ENCODE assay signal across 16 cellular contexts in the genomic region with DNA sequence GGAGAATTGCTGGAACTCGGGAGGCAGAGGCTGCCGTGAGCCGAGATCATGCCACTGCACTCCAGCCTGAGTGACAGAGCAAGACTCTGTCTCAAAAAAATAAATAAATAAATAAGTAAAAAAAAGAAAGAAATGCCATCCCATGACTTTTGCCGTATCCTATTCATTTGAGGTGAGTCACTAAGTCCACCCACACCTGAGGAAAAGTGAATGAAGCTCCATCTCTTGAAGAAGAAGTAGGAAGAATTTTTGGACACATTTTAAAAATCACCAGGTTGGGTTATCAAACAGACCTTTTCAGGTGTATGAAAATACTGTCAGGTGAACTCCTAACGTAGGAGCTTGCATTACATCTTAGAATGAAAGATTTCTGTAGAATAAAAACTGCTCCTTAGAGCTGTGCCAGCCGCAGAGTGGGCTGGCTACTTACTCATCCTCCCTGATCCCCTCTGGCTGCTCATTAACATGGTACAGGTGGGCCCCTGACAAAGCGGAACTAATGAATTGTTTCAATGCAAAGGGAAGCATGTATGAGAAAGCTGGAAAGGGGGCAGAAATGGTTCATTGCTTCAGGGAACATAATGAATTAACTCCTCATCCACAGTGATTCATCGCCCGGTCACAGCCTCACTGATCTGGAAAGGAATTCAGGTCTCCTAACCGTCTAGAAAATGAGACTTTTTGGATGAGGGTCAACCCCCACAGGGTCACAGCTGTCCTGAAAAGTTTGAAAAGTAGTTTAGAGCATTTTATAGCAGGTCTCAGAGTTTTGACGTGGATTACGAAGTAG.
DNase-seq lines count a peak whose midpoint lies in the region; ATAC-seq and TF ChIP-seq lines count a peak whose summit lies in the region.
"Had no signal": no experiment of that assay in that cellular context is flagged by ENCODE, and none has a peak within 500 bp of the region (broad histone marks: within the 10 kb centered on the region; RNA-seq: fewer than 3 reads in every experiment).

No MANE protein-coding gene starts in this region.

- peak overlapping the region; percentile 4; the same call in 1 of the 2 replicates for H3K27ac ChIP-seq in SJSA1
- H3K27ac ChIP-seq: colonic mucosa, sigmoid colon, upper lobe of left lung had no signal

- H3K36me3 ChIP-seq in SJSA1, result no peaks in the 10 kb centered on the region
- no peaks in the 10 kb centered on the region for H3K36me3 ChIP-seq in skeletal muscle satellite cell (ENCODE audit: insufficient read depth, low read length)
- H3K36me3 ChIP-seq: colonic mucosa, sigmoid colon, upper lobe of left lung had no signal

- H3K4me1 Mint-ChIP-seq in activated CD8-positive, alpha-beta T cell treated with anti-CD3 and anti-CD28 coated beads for 36 hours (ENCODE audit: low read depth), result peaks cover 6% of the 10 kb centered on the region

- H3K9me3 Mint-ChIP-seq in activated CD8-positive, alpha-beta T cell treated with anti-CD3 and anti-CD28 coated beads for 36 hours, result no peaks in the 10 kb centered on the region

- DNase-seq in H4 (ENCODE audit: low spot score) (peak; percentile 43), SJSA1 (ENCODE audit: low read depth in 1 of 2, low spot score in 2 of 2) (peak; percentile 62 to 69), fibroblast of the aortic adventitia (ENCODE audit: low read depth) (peak; percentile 76), DMS 273 (lab: John Stamatoyannopoulos, UW; ENCODE audit: unreplicated experiment) (no peak), NCI-H1694 treated with DMSO at 0.1 percent for 48 hours (lab: John Stamatoyannopoulos, UW) (no peak)
- no peak for DNase-seq in activated CD8-positive, alpha-beta T cell treated with anti-CD3 and anti-CD28 coated beads for 36 hours
- DNase-seq in stimulated activated CD4-positive, alpha-beta T cell treated with anti-CD3 and anti-CD28 coated beads, Interleukin-15, amount 100 ng/mL, for 24 hours, result no peak
- DNase-seq: colonic mucosa, KG1, SHP77 treated with DMSO at 0.1 percent for 48 hours, sigmoid colon, upper lobe of left lung had no signal

- no peak overlapping the region for H3K27ac Mint-ChIP-seq in activated CD8-positive, alpha-beta T cell treated with anti-CD3 and anti-CD28 coated beads for 36 hours
- H3K27ac Mint-ChIP-seq: activated T-helper 2 cell treated with anti-CD3 and anti-CD28 coated beads, Interferon-gamma antibody, Interleukin-2, Interleukin-4, amounts not matched to agents 10 μg/mL and 5 μg/mL and 100 μg/mL, durations not matched to agents 14 hours and 24 hours and 36 hours; mesothelial cell of epicardium had no signal

- H3K27me3 Mint-ChIP-seq in activated CD8-positive, alpha-beta T cell treated with anti-CD3 and anti-CD28 coated beads for 36 hours, result no peaks in the 10 kb centered on the region

- no peak for TF ChIP-seq CTCF in fibroblast of the aortic adventitia (IDR thresholded peaks at IDR 0.05; ENCODE audit: insufficient read depth, low read length)
- TF ChIP-seq CTCF in activated CD8-positive, alpha-beta T cell treated with anti-CD3 and anti-CD28 coated beads for 36 hours (IDR thresholded peaks at IDR 0.05), result no peak

- CTCF ChIA-PET in activated CD8-positive, alpha-beta T cell treated with anti-CD3 and anti-CD28 coated beads for 36 hours (lab: Charles Lee), result no interaction called here

- H3K4me1 ChIP-seq in SJSA1 (replicated peaks) (peaks cover 58% of the 10 kb centered on the region), skeletal muscle satellite cell (ENCODE audit: control insufficient read depth, insufficient read depth, low read length) (peaks cover 55% of the 10 kb centered on the region)
- H3K4me1 ChIP-seq: colonic mucosa, sigmoid colon had no signal

- no peak for ATAC-seq in activated CD8-positive, alpha-beta T cell treated with anti-CD3 and anti-CD28 coated beads for 36 hours
- ATAC-seq: activated CD4-positive, CD25-positive, alpha-beta regulatory T cell treated with anti-CD3 and anti-CD28 coated beads, Interleukin-2, amount 50 U/mL, for 24 hours had no signal

- no peak overlapping the region for H3K4me3 Mint-ChIP-seq in activated CD8-positive, alpha-beta T cell treated with anti-CD3 and anti-CD28 coated beads for 36 hours
- H3K4me3 Mint-ChIP-seq: mesothelial cell of epicardium had no signal

- no peaks in the 10 kb centered on the region for H3K36me3 Mint-ChIP-seq in activated CD8-positive, alpha-beta T cell treated with anti-CD3 and anti-CD28 coated beads for 36 hours (ENCODE audit: low read depth)
- H3K36me3 Mint-ChIP-seq: mesothelial cell of epicardium had no signal

- H3K27me3 ChIP-seq in SJSA1 (replicated peaks) (no peaks in the 10 kb centered on the region), skeletal muscle satellite cell (ENCODE audit: control insufficient read depth, insufficient read depth, low read length) (no peaks in the 10 kb centered on the region)
- H3K27me3 ChIP-seq: colonic mucosa, sigmoid colon, upper lobe of left lung had no signal

- no peak overlapping the region for H3K9ac ChIP-seq in skeletal muscle satellite cell (ENCODE audit: low read depth, low read length)

- POLR2A ChIA-PET in activated CD8-positive, alpha-beta T cell treated with anti-CD3 and anti-CD28 coated beads for 36 hours (lab: Charles Lee), result no interaction called here

- intact Hi-C loops in activated CD8-positive, alpha-beta T cell treated with anti-CD3 and anti-CD28 coated beads for 36 hours (cut with micrococcal nuclease), result no loop called here

- H3K9me3 ChIP-seq in SJSA1 (replicated peaks) (no peaks in the 10 kb centered on the region), skeletal muscle satellite cell (replicated peaks; ENCODE audit: low read length) (no peaks in the 10 kb centered on the region)
- H3K9me3 ChIP-seq: colonic mucosa, upper lobe of left lung had no signal

- peak overlapping the region; percentile 36 for H3K4me2 ChIP-seq in skeletal muscle satellite cell (ENCODE audit: low read length)

- H3K4me3 ChIP-seq in SJSA1 (no peak overlapping the region), fibroblast of the aortic adventitia (ENCODE audit: low read depth, low read length) (no peak overlapping the region), skeletal muscle satellite cell (ENCODE audit: low read length) (no peak overlapping the region)
- H3K4me3 ChIP-seq: colonic mucosa, sigmoid colon, upper lobe of left lung had no signal

Comparison
In these comparisons a context has a peak if more than half of its experiments do, and no peak if none do; other contexts are left out.
1. DNase-seq: peak in H4 (single experiment), SJSA1 (2 of 2) and fibroblast of the aortic adventitia (single experiment); none in DMS 273 (single experiment), NCI-H1694 treated with DMSO at 0.1 percent for 48 hours (single experiment), activated CD8-positive, alpha-beta T cell treated with anti-CD3 and anti-CD28 coated beads for 36 hours (single experiment) and stimulated activated CD4-positive, alpha-beta T cell treated with anti-CD3 and anti-CD28 coated beads, Interleukin-15, amount 100 ng/mL, for 24 hours (single experiment).